Comparison of ENCODE assay signal across 8 cellular contexts in the genomic region with DNA sequence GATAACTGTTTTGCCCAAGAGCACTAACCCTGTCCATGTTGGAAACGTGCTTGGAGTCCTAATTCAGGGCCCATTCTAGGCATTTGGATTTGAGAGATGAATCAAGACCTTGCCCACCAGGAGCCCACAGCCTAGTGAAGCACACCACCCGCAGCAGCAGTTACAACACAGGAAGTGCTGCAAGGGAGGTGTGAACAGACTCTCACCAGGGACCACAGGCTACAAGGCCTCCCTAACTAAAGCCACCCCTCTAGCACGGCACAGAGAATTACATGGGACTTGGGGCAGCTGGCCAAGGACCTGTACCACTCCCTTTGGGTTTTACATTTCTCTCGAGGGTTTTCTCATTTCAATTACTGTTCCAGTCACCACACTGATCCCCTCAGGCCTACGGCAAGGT. TPM values are rescaled to one million over a fixed set of nuclear protein-coding genes. Genes with fewer than 3 reads are reported as not detected.
A peak's percentile ranks its signal among the peaks of the same experiment; 100 is the strongest.
DNase-seq lines count a peak whose midpoint lies in the region; ATAC-seq and TF ChIP-seq lines count a peak whose summit lies in the region.

No MANE protein-coding gene starts in this region.

- no peak for TF ChIP-seq CTCF in chondrocyte (IDR thresholded peaks at IDR 0.05)
- TF ChIP-seq CTCF in colonic mucosa (IDR thresholded peaks at IDR 0.05), result no peak

- no peaks in the 10 kb centered on the region for H3K36me3 ChIP-seq in KOPT-K1 (ENCODE audit: insufficient read depth, low read length)
- H3K36me3 ChIP-seq in colonic mucosa, result no peaks in the 10 kb centered on the region

- no peaks in the 10 kb centered on the region for H3K4me1 ChIP-seq in colonic mucosa

- ATAC-seq in GM19351 (IDR thresholded peaks at IDR 0.05; ENCODE audit: unreplicated experiment), result peak; percentile 49
- ATAC-seq in activated T-helper 17 cell treated with anti-CD3 and anti-CD28 coated beads, Interleukin-2, amount 50 U/mL, for 72 hours (replicated peaks), result no peak

- peaks cover 6% of the 10 kb centered on the region for H3K36me3 Mint-ChIP-seq in activated T-helper 17 cell treated with anti-CD3 and anti-CD28 coated beads, Interleukin-2, amount 50 U/mL, for 72 hours (ENCODE audit: low read depth)
- H3K36me3 Mint-ChIP-seq in chondrocyte (ENCODE audit: low read depth), result peaks cover 7% of the 10 kb centered on the region

- peak; percentile 26 to 37 for DNase-seq in stimulated activated CD8-positive, alpha-beta memory T cell treated with anti-CD3 and anti-CD28 coated beads, Interleukin-15, amount 100 ng/mL, for 4 hours (ENCODE audit: low read depth in 2 of 2)
- DNase-seq in UCSD-AML1 (lab: John Stamatoyannopoulos, UW; ENCODE audit: unreplicated experiment) (no peak), chondrocyte (ENCODE audit: low spot score) (no peak), NCI-H1417 treated with DMSO at 0.1 percent for 48 hours (lab: John Stamatoyannopoulos, UW) (no peak), colonic mucosa (no peak)

- no peaks in the 10 kb centered on the region for H3K9me3 ChIP-seq in KOPT-K1 (ENCODE audit: insufficient read depth, low read length, poor library complexity, severe bottlenecking)
- H3K9me3 ChIP-seq in colonic mucosa, result no peaks in the 10 kb centered on the region

- H3K9ac ChIP-seq in colonic mucosa (ENCODE audit: low read depth in 2 of 2, low read length in 2 of 2), result no peak overlapping the region

- intact Hi-C loops in colonic mucosa (cut with DNase I), result no loop called here

- H3K27ac Mint-ChIP-seq in activated T-helper 17 cell treated with anti-CD3 and anti-CD28 coated beads, Interleukin-2, amount 50 U/mL, for 72 hours, result peak overlapping the region; percentile 20
- no peak overlapping the region for H3K27ac Mint-ChIP-seq in chondrocyte (ENCODE audit: unreplicated experiment)

- peaks cover 4% of the 10 kb centered on the region for H3K9me3 Mint-ChIP-seq in activated T-helper 17 cell treated with anti-CD3 and anti-CD28 coated beads, Interleukin-2, amount 50 U/mL, for 72 hours
- H3K9me3 Mint-ChIP-seq in chondrocyte (ENCODE audit: low read depth), result no peaks in the 10 kb centered on the region

- H3K27me3 ChIP-seq in colonic mucosa, result no peaks in the 10 kb centered on the region

- H3K27ac ChIP-seq in KOPT-K1 (ENCODE audit: low read depth, low read length, poor library complexity, severe bottlenecking) (peak overlapping the region; percentile 65), colonic mucosa (no peak overlapping the region)

- no peak overlapping the region for H3K4me3 ChIP-seq in colonic mucosa

- no peak overlapping the region for H3K4me3 Mint-ChIP-seq in activated T-helper 17 cell treated with anti-CD3 and anti-CD28 coated beads, Interleukin-2, amount 50 U/mL, for 72 hours
- H3K4me3 Mint-ChIP-seq in chondrocyte (ENCODE audit: unreplicated experiment), result no peak overlapping the region

- H3K27me3 Mint-ChIP-seq in activated T-helper 17 cell treated with anti-CD3 and anti-CD28 coated beads, Interleukin-2, amount 50 U/mL, for 72 hours, result no peaks in the 10 kb centered on the region
- H3K27me3 Mint-ChIP-seq in chondrocyte (ENCODE audit: low read depth), result no peaks in the 10 kb centered on the region

- no peaks in the 10 kb centered on the region for H3K4me1 Mint-ChIP-seq in activated T-helper 17 cell treated with anti-CD3 and anti-CD28 coated beads, Interleukin-2, amount 50 U/mL, for 72 hours
- H3K4me1 Mint-ChIP-seq in chondrocyte (ENCODE audit: low read depth), result peaks cover 26% of the 10 kb centered on the region

RNA-seq across cellular contexts. Expression of gene FOXN3, which starts 49.4 kb away (rescaled TPM):
- 10 to 100 TPM; 56.9 to 82.3 TPM for total RNA-seq in activated T-helper 17 cell treated with anti-CD3 and anti-CD28 coated beads, Interleukin-2, amount 50 U/mL, for 72 hours
- total RNA-seq in chondrocyte (129 to 161 TPM (median 155 TPM) in 3 replicates), colonic mucosa (10 to 100 TPM; 46.8 to 72.6 TPM)

Comparison
In these comparisons a context has a peak if more than half of its experiments do, and no peak if none do; other contexts are left out.
1. DNase-seq: peak in stimulated activated CD8-positive, alpha-beta memory T cell treated with anti-CD3 and anti-CD28 coated beads, Interleukin-15, amount 100 ng/mL, for 4 hours (2 of 2); none in UCSD-AML1 (single experiment), chondrocyte (single experiment), NCI-H1417 treated with DMSO at 0.1 percent for 48 hours (single experiment) and colonic mucosa (single experiment).